In the genomic region with DNA sequence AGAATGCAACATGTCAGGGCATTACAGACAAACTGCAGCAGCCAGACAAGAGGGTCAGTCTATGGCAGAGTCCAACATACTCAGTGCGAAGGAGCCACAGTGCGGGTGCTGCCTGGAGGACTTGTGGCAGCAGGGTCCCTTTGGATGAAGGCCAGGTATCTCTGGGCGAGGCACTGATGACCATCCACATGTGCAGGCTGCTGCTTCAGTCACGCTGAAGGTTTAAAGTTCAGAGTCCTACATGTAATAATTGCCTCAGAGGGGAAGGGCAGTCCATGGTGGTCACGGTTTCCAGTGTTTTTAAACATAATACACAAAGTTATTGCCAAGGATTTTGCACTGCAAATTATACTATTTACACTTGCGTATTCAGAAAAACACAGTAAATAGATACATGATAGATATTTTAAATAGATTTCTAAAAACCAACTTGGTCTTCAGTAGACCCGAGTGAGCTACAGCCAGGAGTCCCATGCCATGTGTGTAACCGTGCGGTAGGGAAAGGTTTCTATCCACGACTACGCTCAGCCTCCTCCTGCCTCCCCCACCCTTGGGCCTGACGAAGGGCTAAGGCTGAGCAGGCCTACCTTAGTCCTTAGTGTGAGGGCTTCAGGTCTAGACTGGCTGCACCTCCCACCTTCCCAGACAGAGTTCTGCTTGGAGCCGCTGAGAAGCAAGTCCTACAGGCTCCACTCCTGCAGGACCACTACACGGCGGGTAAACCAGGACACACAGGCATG, we compare ENCODE assay signal across 16 cellular contexts.
"Had no signal": no experiment of that assay in that cellular context is flagged by ENCODE, and none has a peak within 500 bp of the region (broad histone marks: within the 10 kb centered on the region; RNA-seq: fewer than 3 reads in every experiment).

No MANE protein-coding gene starts in this region.

- H3K4me3 ChIP-seq: body of pancreas, neural progenitor cell, ovary, smooth muscle cell, transverse colon had no signal

- ATAC-seq: body of pancreas; stimulated activated memory B cell treated with anti-CD40 and anti-IgM and Interleukin-4, amounts not matched to agents 10 μg/mL and 1 μg/mL and 100 μg/mL, for 72 hours had no signal

- H3K27ac ChIP-seq: body of pancreas, neural progenitor cell, ovary, transverse colon had no signal

- H3K4me3 Mint-ChIP-seq: activated CD4-positive, alpha-beta memory T cell treated with anti-CD3 and anti-CD28 coated beads for 36 hours; activated T-helper 1 cell treated with anti-CD3 and anti-CD28 coated beads, Interleukin-12 subunit alpha, Interleukin-12 subunit beta, Interleukin-2, Interleukin-4 antibody, amounts not matched to agents 30 ng/mL and 10 ng/mL and 1 ng/mL, durations not matched to agents 14 hours and 24 hours and 36 hours; dendritic cell treated with granulocyte-macrophage colony-stimulating factor and Interleukin-4, amounts not matched to agents 40 ng/mL and 50 ng/mL, for 4 days; immature natural killer cell; neural progenitor cell; stimulated activated memory B cell treated with anti-CD40 and anti-IgM and Interleukin-4, amounts not matched to agents 10 μg/mL and 1 μg/mL and 100 μg/mL, for 72 hours had no signal

- H3K9ac ChIP-seq: neural progenitor cell had no signal

- H3K27ac Mint-ChIP-seq: activated CD4-positive, alpha-beta memory T cell treated with anti-CD3 and anti-CD28 coated beads for 36 hours; activated T-helper 1 cell treated with anti-CD3 and anti-CD28 coated beads, Interleukin-12 subunit alpha, Interleukin-12 subunit beta, Interleukin-2, Interleukin-4 antibody, amounts not matched to agents 30 ng/mL and 10 ng/mL and 1 ng/mL, durations not matched to agents 14 hours and 24 hours and 36 hours; dendritic cell treated with granulocyte-macrophage colony-stimulating factor and Interleukin-4, amounts not matched to agents 40 ng/mL and 50 ng/mL, for 4 days had no signal

- H3K36me3 ChIP-seq: neural progenitor cell, ovary had no signal

- H3K36me3 Mint-ChIP-seq: activated CD4-positive, alpha-beta memory T cell treated with anti-CD3 and anti-CD28 coated beads for 36 hours had no signal

- H3K9me3 Mint-ChIP-seq: activated CD4-positive, alpha-beta memory T cell treated with anti-CD3 and anti-CD28 coated beads for 36 hours; activated T-helper 1 cell treated with anti-CD3 and anti-CD28 coated beads, Interleukin-12 subunit alpha, Interleukin-12 subunit beta, Interleukin-2, Interleukin-4 antibody, amounts not matched to agents 30 ng/mL and 10 ng/mL and 1 ng/mL, durations not matched to agents 14 hours and 24 hours and 36 hours; dendritic cell treated with granulocyte-macrophage colony-stimulating factor and Interleukin-4, amounts not matched to agents 40 ng/mL and 50 ng/mL, for 4 days; immature natural killer cell; neural progenitor cell; stimulated activated memory B cell treated with anti-CD40 and anti-IgM and Interleukin-4, amounts not matched to agents 10 μg/mL and 1 μg/mL and 100 μg/mL, for 72 hours had no signal

- H3K27me3 Mint-ChIP-seq: activated CD4-positive, alpha-beta memory T cell treated with anti-CD3 and anti-CD28 coated beads for 36 hours; dendritic cell treated with granulocyte-macrophage colony-stimulating factor and Interleukin-4, amounts not matched to agents 40 ng/mL and 50 ng/mL, for 4 days; stimulated activated memory B cell treated with anti-CD40 and anti-IgM and Interleukin-4, amounts not matched to agents 10 μg/mL and 1 μg/mL and 100 μg/mL, for 72 hours had no signal

- DNase-seq: activated CD4-positive, alpha-beta memory T cell treated with anti-CD3 and anti-CD28 coated beads for 36 hours; activated naive CD4-positive, alpha-beta T cell treated with Interleukin-2 at 50 U/mL for 16 hours; amniotic stem cell; body of pancreas; cerebellar nuclear complex; immature natural killer cell; mammary epithelial cell; ovary; retina; SHP77 treated with DMSO at 0.1 percent for 48 hours; transverse colon had no signal

- H3K27me3 ChIP-seq: body of pancreas, neural progenitor cell, ovary, transverse colon had no signal

- H3K9me3 ChIP-seq: body of pancreas, ovary, transverse colon had no signal
